ENCODE assay signal across 8 cellular contexts in genomic region chr22:36454916-36455570, GRCh38. TPM values are rescaled to one million over a fixed set of nuclear protein-coding genes. Genes with fewer than 3 reads are reported as not detected.
DNase-seq lines count a peak whose midpoint lies in the region; ATAC-seq, FAIRE-seq and TF ChIP-seq lines count a peak whose summit lies in the region.

No MANE protein-coding gene starts in this region.

- peak overlapping the region; percentile 82 for H3K27ac Mint-ChIP-seq in central memory CD8-positive, alpha-beta T cell (ENCODE audit: low read depth)

- no peaks in the 10 kb centered on the region for H3K27me3 Mint-ChIP-seq in central memory CD8-positive, alpha-beta T cell

- H3K27me3 ChIP-seq in keratinocyte (ENCODE audit: control insufficient read depth, extremely low read depth, insufficient read depth, low read length), result no peaks in the 10 kb centered on the region

- H3K36me3 ChIP-seq in keratinocyte (ENCODE audit: control insufficient read depth in 2 of 2, extremely low read depth in 1 of 2, insufficient read depth in 2 of 2, low read length in 2 of 2), result no peaks in the 10 kb centered on the region

- dilution Hi-C loops in keratinocyte (cut with MboI; ENCODE audit: extremely low pct_ligation_motif_present, low sequenced_read_pairs), result no loop called here

- peak overlapping the region; percentile 67 for H3K4me3 Mint-ChIP-seq in central memory CD8-positive, alpha-beta T cell

- no peaks in the 10 kb centered on the region for H4K20me1 ChIP-seq in keratinocyte (ENCODE audit: control insufficient read depth, extremely low read depth, insufficient read depth, low read length)

- H3K79me2 ChIP-seq in keratinocyte (ENCODE audit: control insufficient read depth, insufficient read depth, low read length), result no peaks in the 10 kb centered on the region

- peak overlapping the region; percentile 52 for H3K9ac ChIP-seq in keratinocyte (ENCODE audit: control insufficient read depth, extremely low read depth, insufficient read depth, low read length)

- H3K4me3 ChIP-seq in GM12875 (ENCODE audit: low read depth, low read length), result peak overlapping the region; percentile 52
- H3K4me3 ChIP-seq in keratinocyte (ENCODE audit: control insufficient read depth in 2 of 3, extremely low read depth in 1 of 3, insufficient read depth in 2 of 3, low read depth in 1 of 3, low read length in 3 of 3), result peak overlapping the region; percentile 37 to 63 (median 56)

- no peaks in the 10 kb centered on the region for H3K9me1 ChIP-seq in keratinocyte (ENCODE audit: control insufficient read depth, extremely low read depth, insufficient read depth, low read length)

- no peak for FAIRE-seq in keratinocyte (lab: Jason Lieb, UNC)

- DNase-seq in NCI-H2196 (lab: John Stamatoyannopoulos, UW; ENCODE audit: unreplicated experiment) (peak; percentile 82), keratinocyte (ENCODE audit: low read depth, low spot score) (no peak)
- peak; percentile 89 for DNase-seq in central memory CD8-positive, alpha-beta T cell (ENCODE audit: low spot score in 2 of 2)
- DNase-seq in stimulated activated CD4-positive, alpha-beta T cell treated with anti-CD3 and anti-CD28 coated beads, Interleukin-12 subunit alpha, Interleukin-12 subunit beta, amount 100 ng/mL, for 4 hours, result peak; percentile 96

- no peaks in the 10 kb centered on the region for H3K9me3 Mint-ChIP-seq in central memory CD8-positive, alpha-beta T cell

- H3K36me3 Mint-ChIP-seq in central memory CD8-positive, alpha-beta T cell (ENCODE audit: insufficient read depth), result peaks cover 17% of the 10 kb centered on the region

- ATAC-seq in HG02970 (IDR thresholded peaks at IDR 0.05; ENCODE audit: low FRiP score, unreplicated experiment), result peak; percentile 53
- ATAC-seq in activated CD4-positive, CD25-positive, alpha-beta regulatory T cell treated with anti-CD3 and anti-CD28 coated beads, Interleukin-2, amount 50 U/mL, for 24 hours, result peak; percentile 84 to 85
- peak; percentile 68 for ATAC-seq in central memory CD8-positive, alpha-beta T cell (replicated peaks; ENCODE audit: extremely low read depth, poor library complexity, severe bottlenecking)
- ATAC-seq in HG03571 (IDR thresholded peaks at IDR 0.05; ENCODE audit: unreplicated experiment), result no peak

- no peak overlapping the region for H3K27ac ChIP-seq in keratinocyte (ENCODE audit: control insufficient read depth, insufficient read depth, low read length)

- peaks cover 17% of the 10 kb centered on the region for H3K4me1 ChIP-seq in keratinocyte (ENCODE audit: control insufficient read depth, extremely low read depth, insufficient read depth, low read length)

- peaks cover 34% of the 10 kb centered on the region for H3K4me1 Mint-ChIP-seq in central memory CD8-positive, alpha-beta T cell

- peak overlapping the region; percentile 42 for H2AFZ ChIP-seq in keratinocyte (ENCODE audit: control insufficient read depth, low read length)

- peak overlapping the region; percentile 72 for H3K4me2 ChIP-seq in keratinocyte (ENCODE audit: control insufficient read depth, extremely low read depth, insufficient read depth, low read depth, low read length)

- H3K9me3 ChIP-seq in keratinocyte (ENCODE audit: control insufficient read depth, low read depth, low read length), result no peaks in the 10 kb centered on the region

- peak; percentile 5; the same call in 1 of the 2 replicates for TF ChIP-seq CTCF in GM12875 (IDR thresholded peaks at IDR 0.05; ENCODE audit: borderline replicate concordance, insufficient read depth, low read depth, low read length)
- peak in 1 of 3 experiments; percentile 5 for TF ChIP-seq CTCF in keratinocyte (optimal IDR thresholded peaks at IDR 0.05 in 1 of 3, IDR thresholded peaks at IDR 0.05 in 1 of 3, conservative IDR thresholded peaks at IDR 0.05 in 1 of 3; ENCODE audit: extremely low read depth in 1 of 3, insufficient read depth in 2 of 3, low read length in 3 of 3)

RNA-seq across cellular contexts. Expression of gene TXN2, which starts 26.4 kb away (rescaled TPM):
- polyA plus RNA-seq in keratinocyte, result 92.5 to 99.2 TPM (median 95.9 TPM) in 3 replicates
- 28.6 TPM for polyA plus RNA-seq in keratinocyte (2011; ENCODE audit: low read depth)
- polyA plus RNA-seq in keratinocyte (2011; cell fraction: cytosol; rRNA removed), result 93.8 and 123 TPM in 2 replicates
- polyA plus RNA-seq in keratinocyte (2011; cell fraction: nucleus; rRNA removed), result 58.4 and 68.3 TPM in 2 replicates
- polyA plus RNA-seq in keratinocyte (2012; ENCODE audit: low replicate concordance), result 40.9 and 62.6 TPM in 2 replicates
- 62.9 to 78.3 TPM (median 72.1 TPM) in 3 replicates for polyA minus RNA-seq in keratinocyte
- polyA minus RNA-seq in keratinocyte (2011; cell fraction: cytosol; rRNA and poly(A)+ RNA removed), result 57.2 TPM
- polyA minus RNA-seq in keratinocyte (2011; cell fraction: nucleus; rRNA and poly(A)+ RNA removed), result 16.5 and 17.5 TPM in 2 replicates

RNA-seq across cellular contexts. Expression of gene FOXRED2, which starts 51.8 kb away (rescaled TPM):
- polyA plus RNA-seq in keratinocyte, result 0.54 to 1.9 TPM (median 0.71 TPM) in 3 replicates
- polyA plus RNA-seq in keratinocyte (2011; ENCODE audit: low read depth), result 0.56 TPM
- polyA plus RNA-seq in keratinocyte (2011; cell fraction: cytosol; rRNA removed), result 0.79 and 1.1 TPM in 2 replicates
- polyA plus RNA-seq in keratinocyte (2011; cell fraction: nucleus; rRNA removed), result 2.0 and 2.3 TPM in 2 replicates
- 1.4 and 2.1 TPM in 2 replicates for polyA plus RNA-seq in keratinocyte (2012; ENCODE audit: low replicate concordance)
- 1.3 to 5.1 TPM (median 1.8 TPM) in 3 replicates for polyA minus RNA-seq in keratinocyte
- not detected for polyA minus RNA-seq in keratinocyte (2011; cell fraction: cytosol; rRNA and poly(A)+ RNA removed)
- polyA minus RNA-seq in keratinocyte (2011; cell fraction: nucleus; rRNA and poly(A)+ RNA removed), result 1.6 and 2.2 TPM in 2 replicates
